ENCODE assay signal across 17 cellular contexts in the genomic region with DNA sequence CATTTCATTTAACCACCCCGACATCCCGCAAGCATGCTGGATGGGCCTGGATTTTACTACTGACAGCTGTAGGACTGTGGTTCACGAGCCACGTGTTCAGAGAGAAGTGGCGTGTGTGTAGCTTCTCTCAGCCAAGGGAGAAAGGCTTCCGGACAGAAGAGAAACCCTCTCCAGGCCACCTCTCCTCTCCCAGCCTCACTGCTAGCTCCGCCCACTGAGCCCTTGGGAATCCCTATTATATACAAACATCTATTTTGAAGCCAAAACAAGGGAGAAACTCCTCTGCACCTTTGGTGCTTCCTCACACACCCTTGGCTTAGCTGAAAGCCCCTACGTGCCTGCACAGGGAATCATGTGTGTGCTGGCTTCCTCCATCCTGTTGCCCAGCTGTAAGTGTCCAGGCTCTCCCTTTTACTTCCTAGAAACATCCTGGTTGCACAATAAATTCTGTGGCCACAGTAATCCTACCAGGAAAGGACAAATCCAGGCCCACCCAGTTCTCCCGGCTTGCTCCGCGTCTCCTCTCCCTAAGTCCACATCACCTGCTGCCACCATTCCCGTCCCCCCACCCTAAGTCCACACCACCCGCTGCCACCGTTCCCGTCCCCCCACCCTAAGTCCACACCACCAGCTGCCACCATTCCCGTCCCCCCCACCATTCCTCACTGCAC. TPM values are rescaled to one million over a fixed set of nuclear protein-coding genes. Genes with fewer than 3 reads are reported as not detected.
DNase-seq lines count a peak whose midpoint lies in the region; ATAC-seq and TF ChIP-seq lines count a peak whose summit lies in the region.
"Had no signal": no experiment of that assay in that cellular context is flagged by ENCODE, and none has a peak within 500 bp of the region (broad histone marks: within the 10 kb centered on the region; RNA-seq: fewer than 3 reads in every experiment).

No MANE protein-coding gene starts in this region.

- H3K4me3 ChIP-seq in esophagus muscularis mucosa (no peak overlapping the region), gastrocnemius medialis (no peak overlapping the region)
- H3K4me3 ChIP-seq: PC-9, suprapubic skin had no signal

- H3K27ac ChIP-seq in esophagus muscularis mucosa (replicated peaks in 1 of 4): peak overlapping the region in 3 of 4 donors; percentile 5 to 57 (median 55)
- H3K27ac ChIP-seq in gastrocnemius medialis: peak overlapping the region; percentile 12 to 58 (median 35)
- H3K27ac ChIP-seq: PC-9, suprapubic skin had no signal

- peaks cover 0 to 13% of the 10 kb centered on the region in 2 donors for H3K4me1 Mint-ChIP-seq in stimulated activated naive B cell treated with anti-CD40 and anti-IgM and Interleukin-4, amounts not matched to agents 10 μg/mL and 1 μg/mL and 100 μg/mL, for 72 hours
- H3K4me1 Mint-ChIP-seq: activated B cell treated with CpG ODN at 0.5 μM for 24 hours; central memory CD8-positive, alpha-beta T cell; memory B cell had no signal

- H3K27me3 ChIP-seq in esophagus muscularis mucosa (no peaks in the 10 kb centered on the region), gastrocnemius medialis (no peaks in the 10 kb centered on the region)
- H3K27me3 ChIP-seq: suprapubic skin had no signal

- no peak for TF ChIP-seq EP300 in esophagus muscularis mucosa (IDR thresholded peaks at IDR 0.05)

- no peak overlapping the region for H3K4me3 Mint-ChIP-seq in stimulated activated naive B cell treated with anti-CD40 and anti-IgM and Interleukin-4, amounts not matched to agents 10 μg/mL and 1 μg/mL and 100 μg/mL, for 72 hours
- H3K4me3 Mint-ChIP-seq: activated B cell treated with CpG ODN at 0.5 μM for 24 hours; activated naive CD8-positive, alpha-beta T cell treated with anti-CD3 and anti-CD28 coated beads for 36 hours; central memory CD8-positive, alpha-beta T cell; memory B cell had no signal

- no peaks in the 10 kb centered on the region for H3K9me3 ChIP-seq in esophagus muscularis mucosa
- H3K9me3 ChIP-seq in gastrocnemius medialis: no peaks in the 10 kb centered on the region
- H3K9me3 ChIP-seq: suprapubic skin had no signal

- POLR2A ChIA-PET in GM10248 (lab: Yijun Ruan, JAX): no interaction called here

- H3K36me3 Mint-ChIP-seq in stimulated activated naive B cell treated with anti-CD40 and anti-IgM and Interleukin-4, amounts not matched to agents 10 μg/mL and 1 μg/mL and 100 μg/mL, for 72 hours: no peaks in the 10 kb centered on the region
- H3K36me3 Mint-ChIP-seq: memory B cell had no signal

- no peaks in the 10 kb centered on the region for H3K9me3 Mint-ChIP-seq in stimulated activated naive B cell treated with anti-CD40 and anti-IgM and Interleukin-4, amounts not matched to agents 10 μg/mL and 1 μg/mL and 100 μg/mL, for 72 hours
- H3K9me3 Mint-ChIP-seq: activated B cell treated with CpG ODN at 0.5 μM for 24 hours; activated naive CD8-positive, alpha-beta T cell treated with anti-CD3 and anti-CD28 coated beads for 36 hours; central memory CD8-positive, alpha-beta T cell; memory B cell had no signal

- no peak overlapping the region for H3K27ac Mint-ChIP-seq in stimulated activated naive B cell treated with anti-CD40 and anti-IgM and Interleukin-4, amounts not matched to agents 10 μg/mL and 1 μg/mL and 100 μg/mL, for 72 hours
- H3K27ac Mint-ChIP-seq: activated B cell treated with CpG ODN at 0.5 μM for 24 hours, memory B cell had no signal

- peaks cover 8 to 20% (median 14%) of the 10 kb centered on the region in 4 donors for H3K4me1 ChIP-seq in esophagus muscularis mucosa
- H3K4me1 ChIP-seq in gastrocnemius medialis: peaks cover 15 to 21% of the 10 kb centered on the region in 2 donors

- no peak for TF ChIP-seq CTCF in esophagus muscularis mucosa (IDR thresholded peaks at IDR 0.05)
- TF ChIP-seq CTCF in gastrocnemius medialis (IDR thresholded peaks at IDR 0.05 in 4 of 5, conservative IDR thresholded peaks at IDR 0.05 in 1 of 5): no peak
- TF ChIP-seq CTCF in GM10248 (IDR thresholded peaks at IDR 0.05; ENCODE audit: control extremely low read depth, extremely low read depth, low read depth, missing control alignments): no peak

- intact Hi-C loops in esophagus muscularis mucosa (cut with DNase I): no loop called here
- intact Hi-C loops in gastrocnemius medialis (cut with DNase I; ENCODE audit: low total_unique reads): loop anchor here (10.0 kb wide), 1 partner anchor 186 kb away; no protein-coding TSS in a partner anchor

- in situ Hi-C loops in gastrocnemius medialis (cut with MboI; ENCODE audit: low sequenced_read_pairs in 4 of 4): no loop called here

- WGBS in esophagus muscularis mucosa: 53% methylated on average over 16 of the region's 16 CpGs

- TF ChIP-seq POLR2A in esophagus muscularis mucosa (IDR thresholded peaks at IDR 0.05; ENCODE audit: low read depth) (no peak), gastrocnemius medialis (IDR thresholded peaks at IDR 0.05) (no peak)

- H3K27me3 Mint-ChIP-seq in stimulated activated naive B cell treated with anti-CD40 and anti-IgM and Interleukin-4, amounts not matched to agents 10 μg/mL and 1 μg/mL and 100 μg/mL, for 72 hours: peaks cover 30 to 56% of the 10 kb centered on the region in 2 donors

- DNase-seq in HCEC 1CT (peak; percentile 43), esophagus muscularis mucosa (ENCODE audit: extremely low spot score) (no peak), left lobe of liver (ENCODE audit: low spot score) (peak; percentile 33), gastrocnemius medialis (no peak), OCI-M2 (lab: John Stamatoyannopoulos, UW; ENCODE audit: unreplicated experiment) (no peak), T1000 (lab: John Stamatoyannopoulos, UW) (no peak), GM10248 (ENCODE audit: extremely low spot score) (no peak)
- no peak for DNase-seq in stimulated activated naive B cell treated with anti-CD40 and anti-IgM and Interleukin-4, amounts not matched to agents 10 μg/mL and 1 μg/mL and 100 μg/mL, for 72 hours
- DNase-seq: activated B cell treated with CpG ODN at 0.5 μM for 24 hours; activated naive CD8-positive, alpha-beta T cell treated with anti-CD3 and anti-CD28 coated beads for 36 hours; C1 segment of cervical spinal cord; NCI-H524 treated with DMSO at 0.1 percent for 48 hours; PC-9; SW 1271 had no signal

- CTCF ChIA-PET in GM10248 (lab: Yijun Ruan, JAX): no interaction called here

- H3K36me3 ChIP-seq in esophagus muscularis mucosa (no peaks in the 10 kb centered on the region), gastrocnemius medialis (no peaks in the 10 kb centered on the region)
- H3K36me3 ChIP-seq: suprapubic skin had no signal

- ATAC-seq in left lobe of liver (peak; percentile 4), gastrocnemius medialis (no peak)
- ATAC-seq in stimulated activated naive B cell treated with anti-CD40 and anti-IgM and Interleukin-4, amounts not matched to agents 10 μg/mL and 1 μg/mL and 100 μg/mL, for 72 hours (replicated peaks): no peak

RNA-seq across cellular contexts. Expression of a gene that starts 30.5 kb away (rescaled TPM):
- total RNA-seq in esophagus muscularis mucosa (10 to 100 TPM; 13.6 to 24.1 (median 15.3) TPM), left lobe of liver (180 TPM), gastrocnemius medialis (10 to 100 TPM; 12.8 to 46.0 (median 23.6) TPM)

Comparison
In these comparisons a context has a peak if more than half of its experiments do, and no peak if none do; other contexts are left out.
1. DNase-seq: peak in HCEC 1CT (single experiment) and left lobe of liver (single experiment); none in esophagus muscularis mucosa (single experiment), gastrocnemius medialis (0 of 2), OCI-M2 (single experiment), T1000 (single experiment), GM10248 (single experiment) and stimulated activated naive B cell treated with anti-CD40 and anti-IgM and Interleukin-4, amounts not matched to agents 10 μg/mL and 1 μg/mL and 100 μg/mL, for 72 hours (single experiment).